Comparison of ENCODE assay signal across 15 cellular contexts in genomic region chr6:21265264-21266044, GRCh38.
DNase-seq lines count a peak whose midpoint lies in the region; ATAC-seq and TF ChIP-seq lines count a peak whose summit lies in the region.
"Had no signal": no experiment of that assay in that cellular context is flagged by ENCODE, and none has a peak within 500 bp of the region (broad histone marks: within the 10 kb centered on the region; RNA-seq: fewer than 3 reads in every experiment).

No MANE protein-coding gene starts in this region.

- H2AFZ ChIP-seq in OCI-LY7 (ENCODE audit: low read length), result no peak overlapping the region

- CTCF ChIA-PET in OCI-LY7 (lab: Charles Lee; ENCODE audit: unreplicated experiment), result no interaction called here

- peaks cover 4% of the 10 kb centered on the region for H3K27me3 Mint-ChIP-seq in activated naive CD8-positive, alpha-beta T cell treated with anti-CD3 and anti-CD28 coated beads, Interleukin-2, amount 50 U/mL, for 24 hours
- H3K27me3 Mint-ChIP-seq in activated naive CD8-positive, alpha-beta T cell treated with anti-CD3 and anti-CD28 coated beads for 36 hours, result no peaks in the 10 kb centered on the region
- no peaks in the 10 kb centered on the region for H3K27me3 Mint-ChIP-seq in stimulated activated naive CD8-positive, alpha-beta T cell treated with anti-CD3 and anti-CD28 coated beads, Interleukin-15, amount 100 ng/mL, for 72 hours
- H3K27me3 Mint-ChIP-seq: T-helper 17 cell had no signal

- in situ Hi-C loops in KBM-7 (cut with MboI; ENCODE audit: low pct_unique_long_range_greater_than_20kb, low sequenced_read_pairs), result no loop called here

- no peaks in the 10 kb centered on the region for H3K9me3 ChIP-seq in OCI-LY7 (ENCODE audit: low read length)
- H3K9me3 ChIP-seq: pancreas, Peyer's patch, vagina had no signal

- POLR2A ChIA-PET in OCI-LY7 (lab: Charles Lee), result interaction anchor here (1.0 kb wide), 1 partner anchor 11 kb away, joined by 4 read pairs; no protein-coding TSS in a partner anchor

- H3K27ac Mint-ChIP-seq in activated naive CD8-positive, alpha-beta T cell treated with anti-CD3 and anti-CD28 coated beads, Interleukin-2, amount 50 U/mL, for 24 hours, result peak overlapping the region; percentile 47
- H3K27ac Mint-ChIP-seq in activated naive CD8-positive, alpha-beta T cell treated with anti-CD3 and anti-CD28 coated beads for 36 hours, result no peak overlapping the region
- peak overlapping the region in 1 of 2 donors; percentile 85 for H3K27ac Mint-ChIP-seq in stimulated activated naive CD8-positive, alpha-beta T cell treated with anti-CD3 and anti-CD28 coated beads, Interleukin-15, amount 100 ng/mL, for 72 hours
- H3K27ac Mint-ChIP-seq: mesothelial cell of epicardium, T-helper 17 cell had no signal

- H3K4me2 ChIP-seq in OCI-LY7 (ENCODE audit: low read length), result no peak overlapping the region

- intact Hi-C loops in OCI-LY7 (cut with micrococcal nuclease; ENCODE audit: unreplicated experiment), result no loop called here

- DNase-seq in activated naive CD8-positive, alpha-beta T cell treated with anti-CD3 and anti-CD28 coated beads, Interleukin-2, amount 50 U/mL, for 24 hours, result no peak
- DNase-seq in activated naive CD8-positive, alpha-beta T cell treated with anti-CD3 and anti-CD28 coated beads for 36 hours, result no peak
- DNase-seq in NB4 (ENCODE audit: low read depth), result peak; percentile 66
- DNase-seq in choroid plexus epithelial cell (ENCODE audit: low read depth), result peak; percentile 35
- peak; percentile 0 to 22 for DNase-seq in stimulated activated naive CD8-positive, alpha-beta T cell treated with anti-CD3 and anti-CD28 coated beads, Interleukin-15, amount 100 ng/mL, for 72 hours
- no peak for DNase-seq in OCI-LY7 (ENCODE audit: low spot score)
- no peak for DNase-seq in KBM-7
- DNase-seq: foreskin melanocyte, NCI-H1105, pancreas, Peyer's patch, T-helper 17 cell had no signal

- TF ChIP-seq CTCF in NB4 (IDR thresholded peaks at IDR 0.05; ENCODE audit: low read depth, low read length), result no peak
- no peak for TF ChIP-seq CTCF in choroid plexus epithelial cell (conservative IDR thresholded peaks at IDR 0.05; ENCODE audit: low read depth, low read length)
- TF ChIP-seq CTCF in OCI-LY7 (conservative IDR thresholded peaks at IDR 0.05; ENCODE audit: low read length), result no peak

- H4K20me1 ChIP-seq in OCI-LY7 (ENCODE audit: insufficient read depth, low read length), result no peaks in the 10 kb centered on the region

- H3K9me2 ChIP-seq in OCI-LY7 (ENCODE audit: insufficient read depth, low read length), result no peaks in the 10 kb centered on the region

- no peaks in the 10 kb centered on the region for H3K36me3 Mint-ChIP-seq in activated naive CD8-positive, alpha-beta T cell treated with anti-CD3 and anti-CD28 coated beads, Interleukin-2, amount 50 U/mL, for 24 hours (ENCODE audit: low read depth)
- no peaks in the 10 kb centered on the region for H3K36me3 Mint-ChIP-seq in activated naive CD8-positive, alpha-beta T cell treated with anti-CD3 and anti-CD28 coated beads for 36 hours

- H3K4me1 Mint-ChIP-seq in activated naive CD8-positive, alpha-beta T cell treated with anti-CD3 and anti-CD28 coated beads, Interleukin-2, amount 50 U/mL, for 24 hours, result peaks cover 21% of the 10 kb centered on the region
- peaks cover 8% of the 10 kb centered on the region for H3K4me1 Mint-ChIP-seq in activated naive CD8-positive, alpha-beta T cell treated with anti-CD3 and anti-CD28 coated beads for 36 hours
- peaks cover 10% of the 10 kb centered on the region for H3K4me1 Mint-ChIP-seq in stimulated activated naive CD8-positive, alpha-beta T cell treated with anti-CD3 and anti-CD28 coated beads, Interleukin-15, amount 100 ng/mL, for 72 hours
- H3K4me1 Mint-ChIP-seq: T-helper 17 cell had no signal

- H3K27ac ChIP-seq in OCI-LY7 (ENCODE audit: low read depth, low read length, poor library complexity, severe bottlenecking), result no peak overlapping the region
- H3K27ac ChIP-seq: pancreas, Peyer's patch, vagina had no signal

- H3K4me1 ChIP-seq in OCI-LY7 (ENCODE audit: insufficient read depth, low read length, poor library complexity, severe bottlenecking), result no peaks in the 10 kb centered on the region
- H3K4me1 ChIP-seq: pancreas, Peyer's patch had no signal

- H3K4me3 Mint-ChIP-seq in activated naive CD8-positive, alpha-beta T cell treated with anti-CD3 and anti-CD28 coated beads, Interleukin-2, amount 50 U/mL, for 24 hours, result peak overlapping the region; percentile 37
- H3K4me3 Mint-ChIP-seq in activated naive CD8-positive, alpha-beta T cell treated with anti-CD3 and anti-CD28 coated beads for 36 hours, result no peak overlapping the region
- peak overlapping the region in 1 of 2 donors; percentile 5 for H3K4me3 Mint-ChIP-seq in stimulated activated naive CD8-positive, alpha-beta T cell treated with anti-CD3 and anti-CD28 coated beads, Interleukin-15, amount 100 ng/mL, for 72 hours
- H3K4me3 Mint-ChIP-seq: mesothelial cell of epicardium, T-helper 17 cell had no signal

- TF ChIP-seq POLR2A in NB4 (IDR thresholded peaks at IDR 0.05; ENCODE audit: extremely low read depth, insufficient read length), result no peak

- no peaks in the 10 kb centered on the region for H3K36me3 ChIP-seq in OCI-LY7 (ENCODE audit: insufficient read depth, low read length)
- H3K36me3 ChIP-seq: pancreas, Peyer's patch, vagina had no signal

- H3K4me3 ChIP-seq in NB4 (ENCODE audit: low read depth, low read length), result no peak overlapping the region
- H3K4me3 ChIP-seq in choroid plexus epithelial cell (ENCODE audit: low read depth, low read length), result no peak overlapping the region
- no peak overlapping the region for H3K4me3 ChIP-seq in OCI-LY7 (ENCODE audit: low read depth, low read length, poor library complexity, severe bottlenecking)
- H3K4me3 ChIP-seq: pancreas, Peyer's patch, vagina had no signal

- H3K9me3 Mint-ChIP-seq in activated naive CD8-positive, alpha-beta T cell treated with anti-CD3 and anti-CD28 coated beads, Interleukin-2, amount 50 U/mL, for 24 hours, result peaks cover 12% of the 10 kb centered on the region
- peaks cover 4% of the 10 kb centered on the region for H3K9me3 Mint-ChIP-seq in activated naive CD8-positive, alpha-beta T cell treated with anti-CD3 and anti-CD28 coated beads for 36 hours
- peaks cover 6 to 9% of the 10 kb centered on the region in 2 donors for H3K9me3 Mint-ChIP-seq in stimulated activated naive CD8-positive, alpha-beta T cell treated with anti-CD3 and anti-CD28 coated beads, Interleukin-15, amount 100 ng/mL, for 72 hours

- no TSS peak for BruUV-seq in OCI-LY7 (replicated peaks; lab: Mats Ljungman, UMichigan)

- ATAC-seq in activated naive CD8-positive, alpha-beta T cell treated with anti-CD3 and anti-CD28 coated beads, Interleukin-2, amount 50 U/mL, for 24 hours, result peak; percentile 93
- peak; percentile 94 for ATAC-seq in stimulated activated naive CD8-positive, alpha-beta T cell treated with anti-CD3 and anti-CD28 coated beads, Interleukin-15, amount 100 ng/mL, for 72 hours
- no peak for ATAC-seq in HG02588 (IDR thresholded peaks at IDR 0.05; ENCODE audit: unreplicated experiment)
- ATAC-seq: pancreas, T-helper 17 cell had no signal

- H3K79me2 ChIP-seq in OCI-LY7 (ENCODE audit: insufficient read depth, low read depth, low read length), result no peaks in the 10 kb centered on the region

Comparison
In these comparisons a context has a peak if more than half of its experiments do, and no peak if none do; other contexts are left out.
1. DNase-seq: peak in NB4 (single experiment), choroid plexus epithelial cell (single experiment) and stimulated activated naive CD8-positive, alpha-beta T cell treated with anti-CD3 and anti-CD28 coated beads, Interleukin-15, amount 100 ng/mL, for 72 hours (2 of 2); none in activated naive CD8-positive, alpha-beta T cell treated with anti-CD3 and anti-CD28 coated beads, Interleukin-2, amount 50 U/mL, for 24 hours (single experiment), activated naive CD8-positive, alpha-beta T cell treated with anti-CD3 and anti-CD28 coated beads for 36 hours (single experiment), OCI-LY7 (single experiment) and KBM-7 (single experiment).